In the genomic region with DNA sequence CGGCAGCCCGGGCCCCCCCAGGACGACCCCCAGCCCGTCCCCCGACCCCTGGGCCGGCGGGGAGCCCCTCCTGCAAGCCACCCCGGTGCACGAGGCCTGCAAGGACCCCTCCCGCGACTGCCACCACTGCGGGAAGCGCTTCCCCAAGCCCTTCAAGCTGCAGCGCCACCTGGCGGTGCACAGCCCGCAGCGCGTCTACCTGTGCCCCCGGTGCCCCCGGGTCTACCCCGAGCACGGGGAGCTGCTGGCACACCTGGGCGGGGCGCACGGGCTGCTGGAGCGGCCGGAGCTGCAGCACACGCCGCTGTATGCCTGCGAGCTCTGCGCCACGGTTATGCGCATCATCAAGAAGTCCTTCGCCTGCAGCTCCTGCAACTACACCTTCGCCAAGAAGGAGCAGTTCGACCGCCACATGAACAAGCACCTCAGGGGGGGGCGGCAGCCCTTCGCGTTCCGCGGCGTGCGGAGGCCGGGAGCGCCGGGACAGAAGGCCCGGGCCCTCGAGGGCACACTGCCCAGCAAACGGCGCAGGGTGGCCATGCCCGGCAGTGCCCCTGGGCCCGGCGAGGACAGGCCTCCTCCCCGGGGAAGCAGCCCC, we compare ENCODE assay signal across 1 cellular context.
A peak's percentile ranks its signal among the peaks of the same experiment; 100 is the strongest.
TF ChIP-seq lines count a peak whose summit lies in the region.

No MANE protein-coding gene starts in this region.

TF ChIP-seq in HepG2, 621 proteins besides CTCF, POLR2A, EP300 and RAD21 (continues in another document):
- TF ChIP-seq CHCHD3 (CRISPR knock-in tag; IDR thresholded peaks at IDR 0.05), result 0 out of 2 replicates have a peak, but pooled peaks have one; percentile 43
- TF ChIP-seq, protein P1, sequence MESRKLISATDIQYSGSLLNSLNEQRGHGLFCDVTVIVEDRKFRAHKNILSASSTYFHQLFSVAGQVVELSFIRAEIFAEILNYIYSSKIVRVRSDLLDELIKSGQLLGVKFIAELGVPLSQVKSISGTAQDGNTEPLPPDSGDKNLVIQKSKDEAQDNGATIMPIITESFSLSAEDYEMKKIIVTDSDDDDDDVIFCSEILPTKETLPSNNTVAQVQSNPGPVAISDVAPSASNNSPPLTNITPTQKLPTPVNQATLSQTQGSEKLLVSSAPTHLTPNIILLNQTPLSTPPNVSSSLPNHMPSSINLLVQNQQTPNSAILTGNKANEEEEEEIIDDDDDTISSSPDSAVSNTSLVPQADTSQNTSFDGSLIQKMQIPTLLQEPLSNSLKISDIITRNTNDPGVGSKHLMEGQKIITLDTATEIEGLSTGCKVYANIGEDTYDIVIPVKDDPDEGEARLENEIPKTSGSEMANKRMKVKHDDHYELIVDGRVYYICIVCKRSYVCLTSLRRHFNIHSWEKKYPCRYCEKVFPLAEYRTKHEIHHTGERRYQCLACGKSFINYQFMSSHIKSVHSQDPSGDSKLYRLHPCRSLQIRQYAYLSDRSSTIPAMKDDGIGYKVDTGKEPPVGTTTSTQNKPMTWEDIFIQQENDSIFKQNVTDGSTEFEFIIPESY (CRISPR knock-in tag; IDR thresholded peaks at IDR 0.05), result peak; percentile 84
- TF ChIP-seq MTA1 (CRISPR knock-in tag; IDR thresholded peaks at IDR 0.05; ENCODE audit: borderline replicate concordance), result 0 out of 2 replicates have a peak, but pooled peaks have one; percentile 34
- peak; percentile 60; the same call in 1 of the 2 replicates for TF ChIP-seq KDM5B (CRISPR knock-in tag; IDR thresholded peaks at IDR 0.05; ENCODE audit: borderline replicate concordance)
- TF ChIP-seq GTF2F1 (IDR thresholded peaks at IDR 0.05; ENCODE audit: low read length), result no peak
- no peak for TF ChIP-seq GTF3A (CRISPR knock-in tag; conservative IDR thresholded peaks at IDR 0.05)
- TF ChIP-seq NR2F6 (IDR thresholded peaks at IDR 0.05), result no peak
- 0 out of 2 replicates have a peak, but pooled peaks have one; percentile 15 for TF ChIP-seq NR2F6 (CRISPR knock-in tag; IDR thresholded peaks at IDR 0.05)
- peak; percentile 43; the same call in 1 of the 2 replicates for TF ChIP-seq GABPB1 (CRISPR knock-in tag; IDR thresholded peaks at IDR 0.05)
- TF ChIP-seq ARNT2 (CRISPR knock-in tag; IDR thresholded peaks at IDR 0.05; ENCODE audit: low read depth), result no peak
- peak; percentile 10 for TF ChIP-seq TEAD3 (CRISPR knock-in tag; optimal IDR thresholded peaks at IDR 0.05; ENCODE audit: borderline replicate concordance)
- peak; percentile 67 for TF ChIP-seq XRCC5 (optimal IDR thresholded peaks at IDR 0.05; ENCODE audit: low read length)
- TF ChIP-seq, protein P2, sequence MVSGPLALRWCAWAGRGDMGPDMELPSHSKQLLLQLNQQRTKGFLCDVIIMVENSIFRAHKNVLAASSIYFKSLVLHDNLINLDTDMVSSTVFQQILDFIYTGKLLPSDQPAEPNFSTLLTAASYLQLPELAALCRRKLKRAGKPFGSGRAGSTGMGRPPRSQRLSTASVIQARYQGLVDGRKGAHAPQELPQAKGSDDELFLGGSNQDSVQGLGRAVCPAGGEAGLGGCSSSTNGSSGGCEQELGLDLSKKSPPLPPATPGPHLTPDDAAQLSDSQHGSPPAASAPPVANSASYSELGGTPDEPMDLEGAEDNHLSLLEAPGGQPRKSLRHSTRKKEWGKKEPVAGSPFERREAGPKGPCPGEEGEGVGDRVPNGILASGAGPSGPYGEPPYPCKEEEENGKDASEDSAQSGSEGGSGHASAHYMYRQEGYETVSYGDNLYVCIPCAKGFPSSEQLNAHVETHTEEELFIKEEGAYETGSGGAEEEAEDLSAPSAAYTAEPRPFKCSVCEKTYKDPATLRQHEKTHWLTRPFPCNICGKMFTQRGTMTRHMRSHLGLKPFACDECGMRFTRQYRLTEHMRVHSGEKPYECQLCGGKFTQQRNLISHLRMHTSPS (CRISPR knock-in tag; IDR thresholded peaks at IDR 0.05; ENCODE audit: low read depth), result 0 out of 2 replicates have a peak, but pooled peaks have one; percentile 70
- peak; percentile 60; the same call in 1 of the 2 replicates for TF ChIP-seq ZBTB7B (CRISPR knock-in tag; IDR thresholded peaks at IDR 0.05)
- TF ChIP-seq NCOA2 (CRISPR knock-in tag; IDR thresholded peaks at IDR 0.05), result no peak
- TF ChIP-seq ZNF891 (CRISPR knock-in tag; IDR thresholded peaks at IDR 0.05), result 0 out of 2 replicates have a peak, but pooled peaks have one; percentile 25
- 0 out of 2 replicates have a peak, but pooled peaks have one; percentile 15 for TF ChIP-seq BHLHE40 (IDR thresholded peaks at IDR 0.05; ENCODE audit: low read length)
- 0 out of 2 replicates have a peak, but pooled peaks have one; percentile 14 for TF ChIP-seq MAZ (IDR thresholded peaks at IDR 0.05; ENCODE audit: borderline replicate concordance, low read depth, low read length)
- TF ChIP-seq MAZ (CRISPR knock-in tag; IDR thresholded peaks at IDR 0.05; ENCODE audit: low read depth), result peak; percentile 38; the same call in 1 of the 2 replicates
- TF ChIP-seq HNRNPL (IDR thresholded peaks at IDR 0.05; ENCODE audit: low read depth, low read length), result peak; percentile 98
- TF ChIP-seq ZSCAN9 (CRISPR knock-in tag; IDR thresholded peaks at IDR 0.05; ENCODE audit: borderline replicate concordance), result 0 out of 2 replicates have a peak, but pooled peaks have one; percentile 43
- TF ChIP-seq, protein P3, sequence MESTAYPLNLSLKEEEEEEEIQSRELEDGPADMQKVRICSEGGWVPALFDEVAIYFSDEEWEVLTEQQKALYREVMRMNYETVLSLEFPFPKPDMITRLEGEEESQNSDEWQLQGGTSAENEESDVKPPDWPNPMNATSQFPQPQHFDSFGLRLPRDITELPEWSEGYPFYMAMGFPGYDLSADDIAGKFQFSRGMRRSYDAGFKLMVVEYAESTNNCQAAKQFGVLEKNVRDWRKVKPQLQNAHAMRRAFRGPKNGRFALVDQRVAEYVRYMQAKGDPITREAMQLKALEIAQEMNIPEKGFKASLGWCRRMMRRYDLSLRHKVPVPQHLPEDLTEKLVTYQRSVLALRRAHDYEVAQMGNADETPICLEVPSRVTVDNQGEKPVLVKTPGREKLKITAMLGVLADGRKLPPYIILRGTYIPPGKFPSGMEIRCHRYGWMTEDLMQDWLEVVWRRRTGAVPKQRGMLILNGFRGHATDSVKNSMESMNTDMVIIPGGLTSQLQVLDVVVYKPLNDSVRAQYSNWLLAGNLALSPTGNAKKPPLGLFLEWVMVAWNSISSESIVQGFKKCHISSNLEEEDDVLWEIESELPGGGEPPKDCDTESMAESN (CRISPR knock-in tag; conservative IDR thresholded peaks at IDR 0.05), result 0 out of 2 replicates have a peak, but pooled peaks have one; percentile 44
- TF ChIP-seq EED (CRISPR knock-in tag; IDR thresholded peaks at IDR 0.05), result 0 out of 2 replicates have a peak, but pooled peaks have one; percentile 59
- TF ChIP-seq, protein P4, sequence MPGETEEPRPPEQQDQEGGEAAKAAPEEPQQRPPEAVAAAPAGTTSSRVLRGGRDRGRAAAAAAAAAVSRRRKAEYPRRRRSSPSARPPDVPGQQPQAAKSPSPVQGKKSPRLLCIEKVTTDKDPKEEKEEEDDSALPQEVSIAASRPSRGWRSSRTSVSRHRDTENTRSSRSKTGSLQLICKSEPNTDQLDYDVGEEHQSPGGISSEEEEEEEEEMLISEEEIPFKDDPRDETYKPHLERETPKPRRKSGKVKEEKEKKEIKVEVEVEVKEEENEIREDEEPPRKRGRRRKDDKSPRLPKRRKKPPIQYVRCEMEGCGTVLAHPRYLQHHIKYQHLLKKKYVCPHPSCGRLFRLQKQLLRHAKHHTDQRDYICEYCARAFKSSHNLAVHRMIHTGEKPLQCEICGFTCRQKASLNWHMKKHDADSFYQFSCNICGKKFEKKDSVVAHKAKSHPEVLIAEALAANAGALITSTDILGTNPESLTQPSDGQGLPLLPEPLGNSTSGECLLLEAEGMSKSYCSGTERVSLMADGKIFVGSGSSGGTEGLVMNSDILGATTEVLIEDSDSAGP (CRISPR knock-in tag; IDR thresholded peaks at IDR 0.05; ENCODE audit: borderline replicate concordance), result peak; percentile 62; the same call in 1 of the 2 replicates
- no peak for TF ChIP-seq ZNF7 (CRISPR knock-in tag; IDR thresholded peaks at IDR 0.05)
- TF ChIP-seq, protein P5, sequence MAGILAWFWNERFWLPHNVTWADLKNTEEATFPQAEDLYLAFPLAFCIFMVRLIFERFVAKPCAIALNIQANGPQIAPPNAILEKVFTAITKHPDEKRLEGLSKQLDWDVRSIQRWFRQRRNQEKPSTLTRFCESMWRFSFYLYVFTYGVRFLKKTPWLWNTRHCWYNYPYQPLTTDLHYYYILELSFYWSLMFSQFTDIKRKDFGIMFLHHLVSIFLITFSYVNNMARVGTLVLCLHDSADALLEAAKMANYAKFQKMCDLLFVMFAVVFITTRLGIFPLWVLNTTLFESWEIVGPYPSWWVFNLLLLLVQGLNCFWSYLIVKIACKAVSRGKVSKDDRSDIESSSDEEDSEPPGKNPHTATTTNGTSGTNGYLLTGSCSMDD (CRISPR knock-in tag; IDR thresholded peaks at IDR 0.05), result 0 out of 2 replicates have a peak, but pooled peaks have one; percentile 36
- TF ChIP-seq, protein P6, sequence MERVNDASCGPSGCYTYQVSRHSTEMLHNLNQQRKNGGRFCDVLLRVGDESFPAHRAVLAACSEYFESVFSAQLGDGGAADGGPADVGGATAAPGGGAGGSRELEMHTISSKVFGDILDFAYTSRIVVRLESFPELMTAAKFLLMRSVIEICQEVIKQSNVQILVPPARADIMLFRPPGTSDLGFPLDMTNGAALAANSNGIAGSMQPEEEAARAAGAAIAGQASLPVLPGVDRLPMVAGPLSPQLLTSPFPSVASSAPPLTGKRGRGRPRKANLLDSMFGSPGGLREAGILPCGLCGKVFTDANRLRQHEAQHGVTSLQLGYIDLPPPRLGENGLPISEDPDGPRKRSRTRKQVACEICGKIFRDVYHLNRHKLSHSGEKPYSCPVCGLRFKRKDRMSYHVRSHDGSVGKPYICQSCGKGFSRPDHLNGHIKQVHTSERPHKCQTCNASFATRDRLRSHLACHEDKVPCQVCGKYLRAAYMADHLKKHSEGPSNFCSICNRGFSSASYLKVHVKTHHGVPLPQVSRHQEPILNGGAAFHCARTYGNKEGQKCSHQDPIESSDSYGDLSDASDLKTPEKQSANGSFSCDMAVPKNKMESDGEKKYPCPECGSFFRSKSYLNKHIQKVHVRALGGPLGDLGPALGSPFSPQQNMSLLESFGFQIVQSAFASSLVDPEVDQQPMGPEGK (CRISPR knock-in tag; IDR thresholded peaks at IDR 0.05), result peak; percentile 96
- TF ChIP-seq, protein P7, sequence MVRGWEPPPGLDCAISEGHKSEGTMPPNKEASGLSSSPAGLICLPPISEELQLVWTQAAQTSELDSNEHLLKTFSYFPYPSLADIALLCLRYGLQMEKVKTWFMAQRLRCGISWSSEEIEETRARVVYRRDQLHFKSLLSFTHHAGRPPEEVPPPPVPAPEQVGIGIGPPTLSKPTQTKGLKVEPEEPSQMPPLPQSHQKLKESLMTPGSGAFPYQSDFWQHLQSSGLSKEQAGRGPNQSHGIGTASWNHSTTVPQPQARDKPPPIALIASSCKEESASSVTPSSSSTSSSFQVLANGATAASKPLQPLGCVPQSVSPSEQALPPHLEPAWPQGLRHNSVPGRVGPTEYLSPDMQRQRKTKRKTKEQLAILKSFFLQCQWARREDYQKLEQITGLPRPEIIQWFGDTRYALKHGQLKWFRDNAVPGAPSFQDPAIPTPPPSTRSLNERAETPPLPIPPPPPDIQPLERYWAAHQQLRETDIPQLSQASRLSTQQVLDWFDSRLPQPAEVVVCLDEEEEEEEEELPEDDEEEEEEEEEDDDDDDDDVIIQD (CRISPR knock-in tag; IDR thresholded peaks at IDR 0.05; ENCODE audit: low read depth), result no peak
- 0 out of 2 replicates have a peak, but pooled peaks have one; percentile 50 for TF ChIP-seq ZNF572 (CRISPR knock-in tag; IDR thresholded peaks at IDR 0.05)
- no peak for TF ChIP-seq NONO (IDR thresholded peaks at IDR 0.05)
- TF ChIP-seq NONO (CRISPR knock-in tag; conservative IDR thresholded peaks at IDR 0.05), result 0 out of 2 replicates have a peak, but pooled peaks have one; percentile 26
- no peak for TF ChIP-seq GATAD1 (CRISPR knock-in tag; IDR thresholded peaks at IDR 0.05)
- peak; percentile 35; the same call in 1 of the 2 replicates for TF ChIP-seq ZNF331 (CRISPR knock-in tag; IDR thresholded peaks at IDR 0.05)
- no peak for TF ChIP-seq ZNF644 (CRISPR knock-in tag; IDR thresholded peaks at IDR 0.05; ENCODE audit: low read depth)
- TF ChIP-seq, protein P8, sequence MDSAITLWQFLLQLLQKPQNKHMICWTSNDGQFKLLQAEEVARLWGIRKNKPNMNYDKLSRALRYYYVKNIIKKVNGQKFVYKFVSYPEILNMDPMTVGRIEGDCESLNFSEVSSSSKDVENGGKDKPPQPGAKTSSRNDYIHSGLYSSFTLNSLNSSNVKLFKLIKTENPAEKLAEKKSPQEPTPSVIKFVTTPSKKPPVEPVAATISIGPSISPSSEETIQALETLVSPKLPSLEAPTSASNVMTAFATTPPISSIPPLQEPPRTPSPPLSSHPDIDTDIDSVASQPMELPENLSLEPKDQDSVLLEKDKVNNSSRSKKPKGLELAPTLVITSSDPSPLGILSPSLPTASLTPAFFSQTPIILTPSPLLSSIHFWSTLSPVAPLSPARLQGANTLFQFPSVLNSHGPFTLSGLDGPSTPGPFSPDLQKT (CRISPR knock-in tag; IDR thresholded peaks at IDR 0.05; ENCODE audit: borderline replicate concordance), result no peak
- TF ChIP-seq, protein P9, sequence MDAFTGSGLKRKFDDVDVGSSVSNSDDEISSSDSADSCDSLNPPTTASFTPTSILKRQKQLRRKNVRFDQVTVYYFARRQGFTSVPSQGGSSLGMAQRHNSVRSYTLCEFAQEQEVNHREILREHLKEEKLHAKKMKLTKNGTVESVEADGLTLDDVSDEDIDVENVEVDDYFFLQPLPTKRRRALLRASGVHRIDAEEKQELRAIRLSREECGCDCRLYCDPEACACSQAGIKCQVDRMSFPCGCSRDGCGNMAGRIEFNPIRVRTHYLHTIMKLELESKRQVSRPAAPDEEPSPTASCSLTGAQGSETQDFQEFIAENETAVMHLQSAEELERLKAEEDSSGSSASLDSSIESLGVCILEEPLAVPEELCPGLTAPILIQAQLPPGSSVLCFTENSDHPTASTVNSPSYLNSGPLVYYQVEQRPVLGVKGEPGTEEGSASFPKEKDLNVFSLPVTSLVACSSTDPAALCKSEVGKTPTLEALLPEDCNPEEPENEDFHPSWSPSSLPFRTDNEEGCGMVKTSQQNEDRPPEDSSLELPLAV (CRISPR knock-in tag; conservative IDR thresholded peaks at IDR 0.05; ENCODE audit: low read depth), result 0 out of 2 replicates have a peak, but pooled peaks have one; percentile 32
- TF ChIP-seq, protein P10, sequence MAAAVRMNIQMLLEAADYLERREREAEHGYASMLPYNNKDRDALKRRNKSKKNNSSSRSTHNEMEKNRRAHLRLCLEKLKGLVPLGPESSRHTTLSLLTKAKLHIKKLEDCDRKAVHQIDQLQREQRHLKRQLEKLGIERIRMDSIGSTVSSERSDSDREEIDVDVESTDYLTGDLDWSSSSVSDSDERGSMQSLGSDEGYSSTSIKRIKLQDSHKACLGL (CRISPR knock-in tag; IDR thresholded peaks at IDR 0.05), result 0 out of 2 replicates have a peak, but pooled peaks have one; percentile 18
- TF ChIP-seq HDAC1 (CRISPR knock-in tag; IDR thresholded peaks at IDR 0.05), result peak; percentile 50; the same call in 1 of the 2 replicates
- TF ChIP-seq FOXO1 (CRISPR knock-in tag; IDR thresholded peaks at IDR 0.05), result peak; percentile 21; the same call in 1 of the 2 replicates
- TF ChIP-seq CHD2 (IDR thresholded peaks at IDR 0.05; ENCODE audit: low read depth, low read length), result no peak
- peak; percentile 64; the same call in 1 of the 2 replicates for TF ChIP-seq KDM3A (CRISPR knock-in tag; IDR thresholded peaks at IDR 0.05; ENCODE audit: low read depth)
